ENCODE assay signal across 8 cellular contexts in the genomic region with DNA sequence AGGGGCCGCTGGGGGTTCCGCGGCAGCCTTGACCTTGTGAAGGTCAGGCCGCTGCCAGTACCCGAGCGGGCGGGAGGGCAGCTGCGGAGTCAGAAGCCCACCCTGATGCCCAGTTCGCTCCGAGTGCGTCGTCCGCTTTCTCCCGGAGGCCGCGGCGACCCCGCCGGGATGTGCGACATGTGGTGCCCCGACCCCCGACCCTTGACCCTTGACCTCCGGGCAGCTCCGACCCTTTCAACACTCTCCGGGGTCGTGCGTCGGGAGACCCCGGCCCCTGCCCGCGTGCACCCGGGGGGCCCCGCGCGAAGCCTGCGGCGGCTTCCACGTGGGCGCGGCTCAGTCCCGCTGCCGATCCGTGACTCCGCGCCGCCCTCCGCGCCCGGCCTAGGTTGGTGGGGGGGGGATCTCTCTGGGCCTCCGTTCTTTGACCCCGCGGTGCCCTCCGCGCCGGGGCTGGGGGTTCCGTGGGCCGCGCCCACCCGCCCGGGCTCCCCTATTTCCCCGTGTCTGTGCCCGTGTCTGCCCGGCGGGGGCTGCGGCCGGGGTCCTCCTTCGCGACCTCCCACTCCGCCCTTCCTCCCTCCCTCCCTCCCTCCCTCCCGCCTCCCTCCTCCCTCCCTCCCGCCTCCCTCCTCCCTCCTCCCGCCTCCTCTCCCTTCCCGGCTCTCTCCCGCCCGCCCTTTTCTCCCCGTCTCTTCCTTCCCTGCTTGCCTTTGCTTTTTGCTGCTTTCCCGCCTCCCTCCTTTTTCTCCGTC. TPM values are rescaled to one million over a fixed set of nuclear protein-coding genes. Genes with fewer than 3 reads are reported as not detected.
A peak's percentile ranks its signal among the peaks of the same experiment; 100 is the strongest.
DNase-seq lines count a peak whose midpoint lies in the region; ATAC-seq and TF ChIP-seq lines count a peak whose summit lies in the region.

No MANE protein-coding gene starts in this region.

- H3K4me1 Mint-ChIP-seq in activated CD4-positive, alpha-beta memory T cell treated with anti-CD3 and anti-CD28 coated beads for 36 hours (ENCODE audit: low read depth): peaks cover 57% of the 10 kb centered on the region
- H3K4me1 Mint-ChIP-seq in nephron progenitor cell: peaks cover 54% of the 10 kb centered on the region

- TF ChIP-seq CTCF in AG10803 (conservative IDR thresholded peaks at IDR 0.05; ENCODE audit: low read length) (no peak), fibroblast of pulmonary artery (IDR thresholded peaks at IDR 0.05; ENCODE audit: low read length, missing control alignments) (no peak), nephron progenitor cell (IDR thresholded peaks at IDR 0.05) (no peak)

- POLR2A ChIA-PET in activated CD4-positive, alpha-beta memory T cell treated with anti-CD3 and anti-CD28 coated beads for 36 hours (lab: Charles Lee): no interaction called here

- H3K27ac Mint-ChIP-seq in activated CD4-positive, alpha-beta memory T cell treated with anti-CD3 and anti-CD28 coated beads for 36 hours: peak overlapping the region; percentile 96
- peak overlapping the region; percentile 66 for H3K27ac Mint-ChIP-seq in nephron progenitor cell

- intact Hi-C loops in activated CD4-positive, alpha-beta memory T cell treated with anti-CD3 and anti-CD28 coated beads for 36 hours (cut with micrococcal nuclease): loop anchor here (1.0 to 10.0 kb wide), 10 partner anchors 61 to 1300 kb away; a partner anchor contains a TSS

- H3K4me3 Mint-ChIP-seq in activated CD4-positive, alpha-beta memory T cell treated with anti-CD3 and anti-CD28 coated beads for 36 hours: peak overlapping the region; percentile 84
- peak overlapping the region; percentile 95 for H3K4me3 Mint-ChIP-seq in nephron progenitor cell

- H3K4me3 ChIP-seq in AG10803 (ENCODE audit: low read length): peak overlapping the region; percentile 85
- peak overlapping the region; percentile 78 for H3K4me3 ChIP-seq in fibroblast of pulmonary artery (replicated peaks; ENCODE audit: low read depth, low read length)

- H3K9me3 Mint-ChIP-seq in activated CD4-positive, alpha-beta memory T cell treated with anti-CD3 and anti-CD28 coated beads for 36 hours: no peaks in the 10 kb centered on the region
- H3K9me3 Mint-ChIP-seq in nephron progenitor cell: no peaks in the 10 kb centered on the region

- peak; percentile 23 for ATAC-seq in HG03378 (IDR thresholded peaks at IDR 0.05; ENCODE audit: unreplicated experiment)

- peaks cover 50% of the 10 kb centered on the region for H3K36me3 Mint-ChIP-seq in activated CD4-positive, alpha-beta memory T cell treated with anti-CD3 and anti-CD28 coated beads for 36 hours
- H3K36me3 Mint-ChIP-seq in nephron progenitor cell (ENCODE audit: low read depth): peaks cover 48% of the 10 kb centered on the region

- no peaks in the 10 kb centered on the region for H3K27me3 Mint-ChIP-seq in activated CD4-positive, alpha-beta memory T cell treated with anti-CD3 and anti-CD28 coated beads for 36 hours
- peaks cover 12% of the 10 kb centered on the region for H3K27me3 Mint-ChIP-seq in nephron progenitor cell (ENCODE audit: low read depth, poor library complexity)

- CTCF ChIA-PET in activated CD4-positive, alpha-beta memory T cell treated with anti-CD3 and anti-CD28 coated beads for 36 hours (lab: Charles Lee): no interaction called here

- DNase-seq in AG10803 (ENCODE audit: low read depth) (peak; percentile 67), GM19240 (ENCODE audit: insufficient read length, low spot score) (peak; percentile 27), fibroblast of pulmonary artery (ENCODE audit: low read depth) (peak; percentile 67), nephron progenitor cell (peak; percentile 72), NCI-H1694 treated with DMSO at 0.1 percent for 48 hours (lab: John Stamatoyannopoulos, UW) (no peak), NCI-H1092 (lab: John Stamatoyannopoulos, UW) (no peak)
- no peak for DNase-seq in activated CD4-positive, alpha-beta memory T cell treated with anti-CD3 and anti-CD28 coated beads for 36 hours

RNA-seq across cellular contexts. Expression of a gene that starts 0.6 kb away (rescaled TPM):
- 100 to 1,000 TPM; 399 to 407 TPM for total RNA-seq in activated CD4-positive, alpha-beta memory T cell treated with anti-CD3 and anti-CD28 coated beads for 36 hours

RNA-seq across cellular contexts. Expression of a gene that starts 56.0 kb away (rescaled TPM):
- total RNA-seq in activated CD4-positive, alpha-beta memory T cell treated with anti-CD3 and anti-CD28 coated beads for 36 hours: 1 to 10 TPM; 1.2 to 1.4 TPM

Comparison
In these comparisons a context has a peak if more than half of its experiments do, and no peak if none do; other contexts are left out.
1. DNase-seq: peak in AG10803 (single experiment), GM19240 (single experiment), fibroblast of pulmonary artery (single experiment) and nephron progenitor cell (single experiment); none in activated CD4-positive, alpha-beta memory T cell treated with anti-CD3 and anti-CD28 coated beads for 36 hours (single experiment), NCI-H1694 treated with DMSO at 0.1 percent for 48 hours (single experiment) and NCI-H1092 (single experiment).